In genomic region chr22:40434101-40434500, GRCh38 we compare ENCODE assay signal across 18 cellular contexts.
A peak's percentile ranks its signal among the peaks of the same experiment; 100 is the strongest.
DNase-seq lines count a peak whose midpoint lies in the region; ATAC-seq and TF ChIP-seq lines count a peak whose summit lies in the region.
"Had no signal": no experiment of that assay in that cellular context is flagged by ENCODE, and none has a peak within 500 bp of the region (broad histone marks: within the 10 kb centered on the region; RNA-seq: fewer than 3 reads in every experiment).

No MANE protein-coding gene starts in this region.

- no peak overlapping the region for H2AFZ ChIP-seq in Karpas-422 (ENCODE audit: low read length)

- H3K27ac Mint-ChIP-seq in activated CD4-positive, alpha-beta T cell treated with anti-CD3 and anti-CD28 coated beads, Interleukin-2, amount 10 ng/mL, durations not matched to agents 24 days and 14 days: peak overlapping the region; percentile 12
- H3K27ac Mint-ChIP-seq in brain (peak overlapping the region in 3 of 5 experiments; percentile 24 to 68 (median 52)), progenitor cell of endocrine pancreas (peak overlapping the region; percentile 87)
- H3K27ac Mint-ChIP-seq: activated CD8-positive, alpha-beta T cell treated with anti-CD3 and anti-CD28 coated beads, Interleukin-2, amount 10 ng/mL, durations not matched to agents 7 days and 5 days; mesothelial cell of epicardium had no signal

- H3K4me3 Mint-ChIP-seq in activated CD4-positive, alpha-beta T cell treated with anti-CD3 and anti-CD28 coated beads, Interleukin-2, amount 10 ng/mL, durations not matched to agents 24 days and 14 days: no peak overlapping the region
- H3K4me3 Mint-ChIP-seq in brain (no peak overlapping the region), progenitor cell of endocrine pancreas (ENCODE audit: low read depth) (no peak overlapping the region)
- H3K4me3 Mint-ChIP-seq: activated CD8-positive, alpha-beta T cell treated with anti-CD3 and anti-CD28 coated beads, Interleukin-2, amount 10 ng/mL, durations not matched to agents 7 days and 5 days; mesothelial cell of epicardium; T-cell had no signal

- H3K79me2 ChIP-seq in Karpas-422 (ENCODE audit: low read length): peaks cover 60% of the 10 kb centered on the region

- H3K4me1 ChIP-seq in Karpas-422 (ENCODE audit: low read length): peaks cover 80% of the 10 kb centered on the region

- H3K4me2 ChIP-seq in Karpas-422 (ENCODE audit: low read depth, low read length, poor library complexity, severe bottlenecking): peak overlapping the region; percentile 56

- no peak for ATAC-seq in GM21526 (IDR thresholded peaks at IDR 0.05; ENCODE audit: low FRiP score, unreplicated experiment)
- ATAC-seq: activated CD8-positive, alpha-beta T cell treated with anti-CD3 and anti-CD28 coated beads, Interleukin-2, amount 10 ng/mL, durations not matched to agents 7 days and 5 days; T-cell had no signal

- H3K9me3 ChIP-seq in Karpas-422 (ENCODE audit: low read length): no peaks in the 10 kb centered on the region
- H3K9me3 ChIP-seq: thoracic aorta had no signal

- no peaks in the 10 kb centered on the region for H4K20me1 ChIP-seq in Karpas-422 (ENCODE audit: insufficient read depth, low read depth, low read length)

- no peaks in the 10 kb centered on the region for H3K9me2 ChIP-seq in Karpas-422 (replicated peaks; ENCODE audit: insufficient read depth, low read length)

- peaks cover 52% of the 10 kb centered on the region for H3K36me3 ChIP-seq in Karpas-422 (ENCODE audit: insufficient read depth, low read length)

- peaks cover 41% of the 10 kb centered on the region for H3K36me3 Mint-ChIP-seq in activated CD4-positive, alpha-beta T cell treated with anti-CD3 and anti-CD28 coated beads, Interleukin-2, amount 10 ng/mL, durations not matched to agents 24 days and 14 days (ENCODE audit: low read depth)
- H3K36me3 Mint-ChIP-seq in brain: peaks cover 32% of the 10 kb centered on the region
- peaks cover 5% of the 10 kb centered on the region for H3K36me3 Mint-ChIP-seq in progenitor cell of endocrine pancreas (ENCODE audit: insufficient read depth)

- H3K27me3 ChIP-seq in Karpas-422 (ENCODE audit: low read length): no peaks in the 10 kb centered on the region

- DNase-seq in activated CD4-positive, alpha-beta T cell treated with anti-CD3 and anti-CD28 coated beads, Interleukin-2, amount 10 ng/mL, durations not matched to agents 24 days and 14 days: no peak
- DNase-seq in activated CD4-positive, alpha-beta T cell treated with anti-CD3 and anti-CD28 coated beads, Interleukin-2, amount 50 U/mL, for 48 hours: no peak
- DNase-seq in Karpas-422 (no peak), progenitor cell of endocrine pancreas (ENCODE audit: low spot score, unreplicated experiment) (no peak), AG08395 (ENCODE audit: low spot score) (no peak)
- DNase-seq in effector CD8-positive, alpha-beta T cell (lab: John Stamatoyannopoulos, UW): no peak
- DNase-seq: activated CD8-positive, alpha-beta T cell treated with anti-CD3 and anti-CD28 coated beads, Interleukin-2, amount 10 ng/mL, durations not matched to agents 7 days and 5 days; DMS153; foreskin melanocyte; NCI-H2029 treated with DMSO at 0.1 percent for 48 hours; NK-92 treated with Interleukin-12 subunit alpha and Interleukin-12 subunit beta, amount 100 ng/mL, for 24 hours; stimulated activated CD8-positive, alpha-beta memory T cell treated with anti-CD3 and anti-CD28 coated beads, Interleukin-4, amount 100 ng/mL, for 48 hours; T-cell had no signal

- TF ChIP-seq CTCF in brain (conservative IDR thresholded peaks at IDR 0.05) (no peak), progenitor cell of endocrine pancreas (IDR thresholded peaks at IDR 0.05; ENCODE audit: unreplicated experiment) (no peak)

- no peaks in the 10 kb centered on the region for H3K27me3 Mint-ChIP-seq in activated CD4-positive, alpha-beta T cell treated with anti-CD3 and anti-CD28 coated beads, Interleukin-2, amount 10 ng/mL, durations not matched to agents 24 days and 14 days
- H3K27me3 Mint-ChIP-seq in brain (no peaks in the 10 kb centered on the region), progenitor cell of endocrine pancreas (no peaks in the 10 kb centered on the region)
- H3K27me3 Mint-ChIP-seq: T-cell had no signal

- no peaks in the 10 kb centered on the region for H3K9me3 Mint-ChIP-seq in activated CD4-positive, alpha-beta T cell treated with anti-CD3 and anti-CD28 coated beads, Interleukin-2, amount 10 ng/mL, durations not matched to agents 24 days and 14 days
- no peaks in the 10 kb centered on the region for H3K9me3 Mint-ChIP-seq in brain
- H3K9me3 Mint-ChIP-seq in progenitor cell of endocrine pancreas (ENCODE audit: low read depth): no peaks in the 10 kb centered on the region
- H3K9me3 Mint-ChIP-seq: mesothelial cell of epicardium, T-cell had no signal

- peak overlapping the region; percentile 99 for H3K27ac ChIP-seq in Karpas-422 (ENCODE audit: low read length)
- H3K27ac ChIP-seq: C4-2B, thoracic aorta had no signal

- 0 out of 2 replicates have a peak overlapping the region, but pooled peaks have one; percentile 3 for H3K4me3 ChIP-seq in Karpas-422 (ENCODE audit: low read length)
- H3K4me3 ChIP-seq: thoracic aorta had no signal

- intact Hi-C loops in activated CD4-positive, alpha-beta T cell treated with anti-CD3 and anti-CD28 coated beads, Interleukin-2, amount 10 ng/mL, durations not matched to agents 24 days and 14 days (cut with micrococcal nuclease): loop anchor here (10.0 kb wide), 1 partner anchor 461 kb away; no protein-coding TSS in a partner anchor

- H3K4me1 Mint-ChIP-seq in activated CD4-positive, alpha-beta T cell treated with anti-CD3 and anti-CD28 coated beads, Interleukin-2, amount 10 ng/mL, durations not matched to agents 24 days and 14 days: peaks cover 29% of the 10 kb centered on the region
- H3K4me1 Mint-ChIP-seq in brain: peaks cover 29% of the 10 kb centered on the region
- peaks cover 8% of the 10 kb centered on the region for H3K4me1 Mint-ChIP-seq in progenitor cell of endocrine pancreas (ENCODE audit: low read depth)

- peak overlapping the region; percentile 43 for H3K9ac ChIP-seq in Karpas-422 (ENCODE audit: low read length)

Comparison
In these comparisons a context has a peak if more than half of its experiments do, and no peak if none do; other contexts are left out.
1. H3K27ac Mint-ChIP-seq: peak in every context shown above with its lines; median percentile 87 in progenitor cell of endocrine pancreas; 52 in brain; 12 in activated CD4-positive, alpha-beta T cell treated with anti-CD3 and anti-CD28 coated beads, Interleukin-2, amount 10 ng/mL, durations not matched to agents 24 days and 14 days.